ENCODE assay signal across 8 cellular contexts in genomic region chr10:72626444-72626754, GRCh38. TPM values are rescaled to one million over a fixed set of nuclear protein-coding genes. Genes with fewer than 3 reads are reported as not detected.
DNase-seq lines count a peak whose midpoint lies in the region; ATAC-seq and TF ChIP-seq lines count a peak whose summit lies in the region.

No MANE protein-coding gene starts in this region.

- POLR2A ChIA-PET in HEK293 (lab: Yijun Ruan, JAX), result interaction anchor here (0.6 to 3.8 kb wide), 11 partner anchors 10 to 471 kb away, joined by 3 to 22 read pairs (median 5); partner anchors contain the start of genes MCU and P4HA1

- WGBS in spleen, 5 donors, result 0 to 3% (median 0%) methylated on average over 1 of the region's 1 CpG

- peak overlapping the region; percentile 32 for H3K4me3 ChIP-seq in HEK293 (ENCODE audit: low read depth, low read length)
- H3K4me3 ChIP-seq in WI38 (ENCODE audit: low read depth, low read length), result peak overlapping the region; percentile 95
- H3K4me3 ChIP-seq in spleen, result peak overlapping the region; percentile 73 to 94 (median 86)

- H3K36me3 ChIP-seq in HEK293 (ENCODE audit: control insufficient read depth in 2 of 2, insufficient read depth in 1 of 2, low read length in 2 of 2) (no peaks in the 10 kb centered on the region; a peak in 1 of 3 replicates), spleen (peaks cover 0 to 3% (median 0%) of the 10 kb centered on the region in 6 donors)

- H3K27me3 ChIP-seq in foreskin keratinocyte (no peaks in the 10 kb centered on the region), spleen (replicated peaks in 1 of 7) (no peaks in the 10 kb centered on the region)

- TF ChIP-seq CTCF in HEK293 (tag by site-specific recombination; IDR thresholded peaks at IDR 0.05) (no peak; the same call in 1 of the 2 replicates), WI38 (IDR thresholded peaks at IDR 0.05; ENCODE audit: low read depth, low read length) (no peak), foreskin keratinocyte (conservative IDR thresholded peaks at IDR 0.05) (no peak), spleen (IDR thresholded peaks at IDR 0.05 in 8 of 11, conservative IDR thresholded peaks at IDR 0.05 in 3 of 11) (no peak)

- H3K4me1 ChIP-seq in HEK293 (ENCODE audit: control insufficient read depth, insufficient read depth, low read length) (peaks cover 5% of the 10 kb centered on the region; the same call in 1 of the 2 replicates), foreskin keratinocyte (peaks cover 7% of the 10 kb centered on the region), spleen (peaks cover 0 to 39% (median 23%) of the 10 kb centered on the region in 6 donors)

- H3K27ac ChIP-seq in HEK293 (ENCODE audit: extremely low read depth, low read depth, low read length), result peak overlapping the region; percentile 77
- peak overlapping the region; percentile 77 for H3K27ac ChIP-seq in foreskin keratinocyte
- H3K27ac ChIP-seq in spleen, result peak overlapping the region; percentile 67 to 93 (median 87)

- CTCF ChIA-PET in HEK293 (lab: Yijun Ruan, JAX), result interaction anchor here (0.6 kb wide), 1 partner anchor 18 kb away, joined by 3 read pairs; no protein-coding TSS in a partner anchor

- H3K9me3 ChIP-seq in HEK293 (ENCODE audit: control insufficient read depth, insufficient read depth, low read depth, low read length), result no peaks in the 10 kb centered on the region
- H3K9me3 ChIP-seq in spleen, result no peaks in the 10 kb centered on the region

- intact Hi-C loops in spleen (cut with DNase I; ENCODE audit: low total_unique reads), result loop anchor here (10.0 kb wide), 2 partner anchors 68 to 262 kb away; partner anchors contain the start of gene MCU

- no peak for TF ChIP-seq POLR2A in spleen (IDR thresholded peaks at IDR 0.05)

- ATAC-seq in foreskin keratinocyte (no peak), HG03565 (IDR thresholded peaks at IDR 0.05; ENCODE audit: unreplicated experiment) (no peak)

- DNase-seq in foreskin keratinocyte (no peak), spleen (no peak), AG08395 (ENCODE audit: low spot score) (no peak)
- DNase-seq in activated effector memory CD4-positive, alpha-beta T cell treated with Interleukin-2 at 50 U/mL for 16 hours, result no peak
- no peak for DNase-seq in activated CD4-positive, alpha-beta T cell treated with anti-CD3 and anti-CD28 coated beads for 1 hour

TF ChIP-seq in HEK293, 187 proteins besides CTCF, POLR2A, EP300 and RAD21 (continues in another document):
- TF ChIP-seq ZNF624 (tag by site-specific recombination; IDR thresholded peaks at IDR 0.05) (no peak), BCL11A (tag by site-specific recombination; IDR thresholded peaks at IDR 0.05; ENCODE audit: low read depth) (no peak), INSM2 (tag by site-specific recombination; IDR thresholded peaks at IDR 0.05) (no peak), PRDM2 (tag by site-specific recombination; IDR thresholded peaks at IDR 0.05; ENCODE audit: borderline replicate concordance) (no peak), ZNF239 (tag by site-specific recombination; IDR thresholded peaks at IDR 0.05) (no peak), ZNF223 (tag by site-specific recombination; IDR thresholded peaks at IDR 0.05) (no peak), BCL11B (tag by site-specific recombination; IDR thresholded peaks at IDR 0.05; ENCODE audit: low read depth) (no peak), ZNF148 (tag by site-specific recombination; IDR thresholded peaks at IDR 0.05; ENCODE audit: borderline replicate concordance) (no peak), SCRT1 (tag by site-specific recombination; IDR thresholded peaks at IDR 0.05; ENCODE audit: borderline replicate concordance) (no peak), ZBTB21 (tag by site-specific recombination; IDR thresholded peaks at IDR 0.05) (no peak), ZNF544 (tag by site-specific recombination; IDR thresholded peaks at IDR 0.05) (no peak), ZNF629 (tag by site-specific recombination; IDR thresholded peaks at IDR 0.05) (no peak; the same call in none of the 2 replicates), ZNF776 (tag by site-specific recombination; IDR thresholded peaks at IDR 0.05; ENCODE audit: borderline replicate concordance) (no peak), ZNF18 (tag by site-specific recombination; IDR thresholded peaks at IDR 0.05) (no peak)

RNA-seq across cellular contexts. Expression of gene MICU1, which starts 0.5 kb away (rescaled TPM):
- total RNA-seq in foreskin keratinocyte (29.4 and 31.3 TPM in 2 replicates), spleen (10 to 100 TPM; 44.9 to 58.4 (median 48.5) TPM)
- polyA plus RNA-seq in foreskin keratinocyte (21.1 and 23.5 TPM in 2 replicates), spleen (10 to 100 TPM; 16.4 to 24.8 (median 20.4) TPM)

Comparison
In these comparisons a context has a peak if more than half of its experiments do, and no peak if none do; other contexts are left out.
1. H3K4me3 ChIP-seq: peak in every context shown above with its lines; median percentile 95 in WI38; 86 in spleen; 32 in HEK293.